26 cellular contexts compared by ENCODE assay signal in the genomic region with DNA sequence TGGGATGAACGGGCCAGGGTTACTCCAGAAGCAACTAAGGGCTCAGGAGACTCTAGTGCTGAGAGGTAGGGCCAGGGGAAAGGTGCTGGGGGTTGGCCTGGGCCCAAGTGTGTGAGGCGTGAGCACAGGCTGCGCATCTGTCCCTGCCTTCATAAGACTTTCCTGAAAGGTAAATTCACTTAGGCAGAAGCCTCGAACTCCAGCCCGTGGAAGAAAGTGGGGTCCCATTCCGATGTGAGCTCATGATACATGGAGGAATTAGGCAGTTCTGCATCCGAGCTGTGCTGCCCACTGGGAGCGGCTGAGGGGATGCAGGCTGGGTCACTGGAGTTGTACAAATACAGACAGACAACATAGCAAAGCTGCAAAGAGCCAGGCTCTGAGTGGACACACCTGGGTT.
"Had no signal": no experiment of that assay in that cellular context is flagged by ENCODE, and none has a peak within 500 bp of the region (broad histone marks: within the 10 kb centered on the region; RNA-seq: fewer than 3 reads in every experiment).

No MANE protein-coding gene starts in this region.

- H3K4me3 Mint-ChIP-seq: endodermal cell; naive thymus-derived CD8-positive, alpha-beta T cell; neural crest cell had no signal

- H3K27ac ChIP-seq: epithelial cell of prostate, heart left ventricle, hepatocyte, left lung, prostate gland, right atrium auricular region, stomach, thyroid gland had no signal

- DNase-seq: caudate nucleus; cerebellar nuclear complex; effector CD8-positive, alpha-beta T cell; endodermal cell; esophagus squamous epithelium; heart left ventricle; left cardiac atrium; left lung; mesendoderm; midbrain; naive thymus-derived CD8-positive, alpha-beta T cell; stimulated activated CD4-positive, alpha-beta T cell treated with anti-CD3 and anti-CD28 coated beads, Interleukin-12 subunit alpha, Interleukin-12 subunit beta, amount 100 ng/mL, for 4 hours; stimulated activated CD4-positive, alpha-beta T cell treated with anti-CD3 and anti-CD28 coated beads, Interleukin-1b, Interleukin-23, amount 100 ng/mL, for 48 hours; stimulated activated CD4-positive, alpha-beta T cell treated with anti-CD3 and anti-CD28 coated beads, Interleukin-4, amount 100 ng/mL, for 1 hour; stimulated activated CD8-positive, alpha-beta memory T cell treated with anti-CD3 and anti-CD28 coated beads, Interleukin-4, amount 100 ng/mL, for 48 hours; stimulated activated naive CD4-positive, alpha-beta T cell treated with Interleukin-2 at 50 U/mL for 16 hours; stomach; thyroid gland; trophoblast cell had no signal

- H3K36me3 ChIP-seq: esophagus squamous epithelium, heart left ventricle, left lung, prostate gland, right atrium auricular region, stomach, thyroid gland had no signal

- H3K27me3 ChIP-seq: esophagus squamous epithelium, heart left ventricle, hepatocyte, left lung, right atrium auricular region, stomach, thyroid gland had no signal

- H3K4me2 ChIP-seq: hepatocyte, smooth muscle cell had no signal

- H3K4me1 Mint-ChIP-seq: endodermal cell; naive thymus-derived CD8-positive, alpha-beta T cell had no signal

- H3K36me3 Mint-ChIP-seq: naive thymus-derived CD8-positive, alpha-beta T cell had no signal

- H3K4me3 ChIP-seq: esophagus squamous epithelium, heart left ventricle, hepatocyte, left lung, prostate gland, right atrium auricular region, smooth muscle cell, stomach, thyroid gland had no signal

- H3K27ac Mint-ChIP-seq: endodermal cell had no signal

- H3K9me3 Mint-ChIP-seq: endodermal cell, neural crest cell had no signal

- H3K4me1 ChIP-seq: heart left ventricle, left lung, prostate gland, right atrium auricular region, stomach had no signal

- H3K9me3 ChIP-seq: esophagus squamous epithelium, heart left ventricle, left lung, prostate gland, right atrium auricular region, stomach, thyroid gland had no signal

- ATAC-seq: heart left ventricle; left cardiac atrium; left lung; naive thymus-derived CD8-positive, alpha-beta T cell; sciatic nerve had no signal

- H2AFZ ChIP-seq: hepatocyte had no signal
